ENCODE assay signal across 17 cellular contexts in genomic region chr16:908526-909155, GRCh38.
DNase-seq lines count a peak whose midpoint lies in the region; ATAC-seq and TF ChIP-seq lines count a peak whose summit lies in the region.
"Had no signal": no experiment of that assay in that cellular context is flagged by ENCODE, and none has a peak within 500 bp of the region (broad histone marks: within the 10 kb centered on the region; RNA-seq: fewer than 3 reads in every experiment).

No MANE protein-coding gene starts in this region.

- H4K20me1 ChIP-seq in neural progenitor cell (ENCODE audit: low read depth), result peaks cover 2% of the 10 kb centered on the region

- H3K36me3 ChIP-seq in neural progenitor cell, result no peaks in the 10 kb centered on the region

- H3K27ac Mint-ChIP-seq in neural progenitor cell, result peak overlapping the region; percentile 37
- no peak overlapping the region for H3K27ac Mint-ChIP-seq in stimulated activated memory B cell treated with anti-CD40 and anti-IgM and Interleukin-4, amounts not matched to agents 10 μg/mL and 1 μg/mL and 100 μg/mL, for 72 hours
- H3K27ac Mint-ChIP-seq: CD14-positive monocyte had no signal

- no peak for TF ChIP-seq CTCF in GM13977 (IDR thresholded peaks at IDR 0.05; ENCODE audit: extremely low read depth, insufficient read depth, missing control alignments)
- TF ChIP-seq CTCF in dorsolateral prefrontal cortex (IDR thresholded peaks at IDR 0.05 in 54 of 56, conservative IDR thresholded peaks at IDR 0.05 in 2 of 56; ENCODE audit: low read depth in 1 of 56, partially characterized antibody in 56 of 56), result no peak
- TF ChIP-seq CTCF in neural progenitor cell (IDR thresholded peaks at IDR 0.05), result no peak

- H3K36me3 Mint-ChIP-seq in neural progenitor cell, result peaks cover 38% of the 10 kb centered on the region
- H3K36me3 Mint-ChIP-seq in stimulated activated memory B cell treated with anti-CD40 and anti-IgM and Interleukin-4, amounts not matched to agents 10 μg/mL and 1 μg/mL and 100 μg/mL, for 72 hours, result peaks cover 64% of the 10 kb centered on the region

- in situ Hi-C loops in GM13977 (cut with MboI; ENCODE audit: low pct_unique_long_range_greater_than_20kb, low sequenced_read_pairs, unreplicated experiment), result no loop called here

- H3K27ac ChIP-seq in dorsolateral prefrontal cortex (peak overlapping the region in 57 of 59 donors; percentile 8 to 100 (median 76)), neural progenitor cell (no peak overlapping the region)

- peaks cover 7% of the 10 kb centered on the region for H3K4me1 Mint-ChIP-seq in neural progenitor cell
- peaks cover 7% of the 10 kb centered on the region for H3K4me1 Mint-ChIP-seq in stimulated activated memory B cell treated with anti-CD40 and anti-IgM and Interleukin-4, amounts not matched to agents 10 μg/mL and 1 μg/mL and 100 μg/mL, for 72 hours
- H3K4me1 Mint-ChIP-seq: CD14-positive monocyte had no signal

- H3K9me3 ChIP-seq in neural progenitor cell (ENCODE audit: low read depth), result no peaks in the 10 kb centered on the region

- H3K27me3 ChIP-seq in dorsolateral prefrontal cortex (no peaks in the 10 kb centered on the region), neural progenitor cell (no peaks in the 10 kb centered on the region)

- H2AFZ ChIP-seq in neural progenitor cell (replicated peaks), result no peak overlapping the region

- peaks cover 3% of the 10 kb centered on the region for H3K27me3 Mint-ChIP-seq in neural progenitor cell (ENCODE audit: insufficient read depth, low read depth)
- no peaks in the 10 kb centered on the region for H3K27me3 Mint-ChIP-seq in stimulated activated memory B cell treated with anti-CD40 and anti-IgM and Interleukin-4, amounts not matched to agents 10 μg/mL and 1 μg/mL and 100 μg/mL, for 72 hours

- DNase-seq in Right ventricle myocardium inferior (ENCODE audit: missing footprints), result peak; percentile 26
- DNase-seq in cardiac septum (ENCODE audit: low spot score), result no peak
- DNase-seq in GM13977 (ENCODE audit: low spot score), result peak; percentile 28
- DNase-seq in dorsolateral prefrontal cortex, result peak in 1 of 10 donors; percentile 31
- DNase-seq in neural progenitor cell (ENCODE audit: low spot score), result no peak
- DNase-seq: 8988T, EL, GF-D8, Kasumi-1, NCI-H187 treated with DMSO at 0.1 percent for 48 hours, NCI-H2107, NCI-H446 treated with DMSO at 0.1 percent for 48 hours, SHP77 treated with DMSO at 0.1 percent for 48 hours had no signal

- H3K4me3 ChIP-seq in dorsolateral prefrontal cortex, result no peak overlapping the region
- no peak overlapping the region for H3K4me3 ChIP-seq in neural progenitor cell

- H3K9me3 Mint-ChIP-seq in neural progenitor cell, result peaks cover 18% of the 10 kb centered on the region
- no peaks in the 10 kb centered on the region for H3K9me3 Mint-ChIP-seq in stimulated activated memory B cell treated with anti-CD40 and anti-IgM and Interleukin-4, amounts not matched to agents 10 μg/mL and 1 μg/mL and 100 μg/mL, for 72 hours

- H3F3A ChIP-seq in neural progenitor cell (ENCODE audit: low read depth), result no peaks in the 10 kb centered on the region

- no peak overlapping the region for H3K4me3 Mint-ChIP-seq in neural progenitor cell
- H3K4me3 Mint-ChIP-seq in stimulated activated memory B cell treated with anti-CD40 and anti-IgM and Interleukin-4, amounts not matched to agents 10 μg/mL and 1 μg/mL and 100 μg/mL, for 72 hours, result no peak overlapping the region
- H3K4me3 Mint-ChIP-seq: CD14-positive monocyte had no signal

- no peaks in the 10 kb centered on the region for H3K4me1 ChIP-seq in neural progenitor cell

- no peak overlapping the region for H3K9ac ChIP-seq in neural progenitor cell

- no peak overlapping the region for H3K4me2 ChIP-seq in neural progenitor cell

- ATAC-seq in Right ventricle myocardium inferior, result no peak
- no peak for ATAC-seq in GM19035 (IDR thresholded peaks at IDR 0.05; ENCODE audit: unreplicated experiment)
- no peak for ATAC-seq in HG03097 (IDR thresholded peaks at IDR 0.05; ENCODE audit: low FRiP score, unreplicated experiment)
- ATAC-seq in stimulated activated memory B cell treated with anti-CD40 and anti-IgM and Interleukin-4, amounts not matched to agents 10 μg/mL and 1 μg/mL and 100 μg/mL, for 72 hours, result no peak

- no peaks in the 10 kb centered on the region for H3K79me2 ChIP-seq in neural progenitor cell (ENCODE audit: low read depth)

- intact Hi-C loops in Right ventricle myocardium inferior (cut with DNase I), result no loop called here
- intact Hi-C loops in cardiac septum (cut with DNase I), result no loop called here
- intact Hi-C loops in dorsolateral prefrontal cortex (cut with DNase I), result no loop called here

Comparison
In these comparisons a context has a peak if more than half of its experiments do, and no peak if none do; other contexts are left out.
1. DNase-seq: peak in Right ventricle myocardium inferior (single experiment) and GM13977 (single experiment); none in cardiac septum (single experiment) and neural progenitor cell (single experiment).